Comparison of ENCODE assay signal across 8 cellular contexts in the genomic region with DNA sequence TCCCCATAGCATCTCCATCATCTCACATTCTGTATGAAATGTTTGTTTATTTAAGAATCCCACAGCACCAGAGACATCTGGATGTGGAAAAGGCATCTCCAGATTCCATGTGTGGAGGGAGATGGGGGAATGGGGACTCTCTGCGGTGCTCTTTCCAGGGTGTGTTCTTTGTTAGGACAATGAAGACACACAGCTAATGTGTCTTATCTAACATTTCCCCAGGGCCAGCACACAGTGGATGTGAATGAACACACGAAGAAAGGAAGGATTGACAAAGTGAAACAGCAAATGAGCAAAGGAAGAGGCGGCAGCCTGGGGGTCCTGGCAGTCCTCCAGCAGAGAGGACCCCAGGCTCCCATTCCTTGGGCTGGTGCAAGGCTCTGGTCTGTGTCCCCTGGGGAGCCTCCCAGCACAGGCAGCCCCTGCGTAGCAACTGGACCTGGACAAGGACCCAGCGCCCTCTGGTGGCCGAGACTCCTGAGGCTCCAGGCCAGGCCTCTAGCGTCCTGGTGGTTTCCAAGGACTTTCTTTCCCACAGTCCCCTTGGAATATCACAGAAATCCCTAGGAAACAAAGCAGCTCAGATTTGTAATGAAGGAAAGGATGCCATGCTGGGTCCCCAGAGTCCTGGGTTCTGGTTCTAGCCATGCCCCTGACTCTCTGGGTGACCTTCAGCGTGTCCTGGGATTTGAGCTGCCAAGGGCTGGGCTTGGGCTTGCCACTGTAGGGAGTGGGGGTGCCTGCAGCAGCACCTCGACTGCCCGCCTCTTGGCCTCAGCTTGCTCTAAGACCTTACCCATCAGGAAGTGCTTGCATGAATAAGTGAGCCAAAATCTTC. TPM values are rescaled to one million over a fixed set of nuclear protein-coding genes. Genes with fewer than 3 reads are reported as not detected.
DNase-seq lines count a peak whose midpoint lies in the region; ATAC-seq and TF ChIP-seq lines count a peak whose summit lies in the region.

No MANE protein-coding gene starts in this region.

- no peaks in the 10 kb centered on the region for H3K9me3 Mint-ChIP-seq in CD4-positive, CD25-positive, alpha-beta regulatory T cell

- TF ChIP-seq CTCF in HFF-Myc (IDR thresholded peaks at IDR 0.05; ENCODE audit: low read depth, low read length, missing control alignments) = peak; percentile 99

- H3K27me3 Mint-ChIP-seq in CD4-positive, CD25-positive, alpha-beta regulatory T cell = peaks cover 9% of the 10 kb centered on the region

- H3K4me3 Mint-ChIP-seq in CD4-positive, CD25-positive, alpha-beta regulatory T cell = peak overlapping the region in 2 of 4 donors; percentile 3 to 73

- no peak overlapping the region for H3K27ac ChIP-seq in CD4-positive, CD25-positive, alpha-beta regulatory T cell (ENCODE audit: insufficient read depth, low read length, poor library complexity, severe bottlenecking)

- no peaks in the 10 kb centered on the region for H3K9me3 ChIP-seq in CD4-positive, CD25-positive, alpha-beta regulatory T cell (ENCODE audit: control insufficient read depth in 2 of 2, low read length in 2 of 2)

- peak; percentile 72 to 74 (median 74) for DNase-seq in CD4-positive, CD25-positive, alpha-beta regulatory T cell
- DNase-seq in HFF-Myc (ENCODE audit: extremely low read depth, low read depth) (peak; percentile 67), NCI-H526 treated with DMSO at 0.1 percent for 48 hours (lab: John Stamatoyannopoulos, UW) (peak; percentile 46), dedifferentiated amniotic fluid mesenchymal stem cell (ENCODE audit: extremely low spot score) (peak; percentile 88), lung microvascular endothelial cell (ENCODE audit: low read depth in 2 of 2) (peak; percentile 87 to 89)
- DNase-seq in activated CD4-positive, alpha-beta T cell treated with anti-CD3 and anti-CD28 coated beads, Interleukin-2, amount 50 U/mL, for 48 hours = peak; percentile 92 to 93
- peak; percentile 72 for DNase-seq in stimulated activated CD8-positive, alpha-beta memory T cell treated with anti-CD3 and anti-CD28 coated beads, Interleukin-12 subunit alpha, Interleukin-12 subunit beta, amount 100 ng/mL, for 24 hours (ENCODE audit: extremely low read depth)

- peaks cover 0 to 23% (median 10%) of the 10 kb centered on the region in 4 donors for H3K4me1 Mint-ChIP-seq in CD4-positive, CD25-positive, alpha-beta regulatory T cell

- no peak overlapping the region for H3K27ac Mint-ChIP-seq in CD4-positive, CD25-positive, alpha-beta regulatory T cell

- H3K36me3 Mint-ChIP-seq in CD4-positive, CD25-positive, alpha-beta regulatory T cell = no peaks in the 10 kb centered on the region

- H3K4me1 ChIP-seq in CD4-positive, CD25-positive, alpha-beta regulatory T cell (ENCODE audit: control insufficient read depth, insufficient read depth, low read length, poor library complexity, severe bottlenecking) = peaks cover 26% of the 10 kb centered on the region

- H3K4me3 ChIP-seq in CD4-positive, CD25-positive, alpha-beta regulatory T cell (ENCODE audit: low read depth, low read length) = no peak overlapping the region
- no peak overlapping the region for H3K4me3 ChIP-seq in HFF-Myc (replicated peaks; ENCODE audit: low read depth, low read length)

- ATAC-seq in CD4-positive, CD25-positive, alpha-beta regulatory T cell (ENCODE audit: low read depth in 2 of 2) = peak in 1 of 2 donors; percentile 25
- no peak for ATAC-seq in GM18907 (IDR thresholded peaks at IDR 0.05; ENCODE audit: unreplicated experiment)

- no peaks in the 10 kb centered on the region for H3K36me3 ChIP-seq in CD4-positive, CD25-positive, alpha-beta regulatory T cell (ENCODE audit: control insufficient read depth, insufficient read depth, low read length)

- peaks cover 3% of the 10 kb centered on the region for H3K27me3 ChIP-seq in CD4-positive, CD25-positive, alpha-beta regulatory T cell (ENCODE audit: control insufficient read depth, insufficient read depth, low read length)

RNA-seq across cellular contexts. Expression of gene PDLIM7, which starts 3.5 kb away (rescaled TPM):
- 7.8 TPM for total RNA-seq in CD4-positive, CD25-positive, alpha-beta regulatory T cell
- polyA plus RNA-seq in CD4-positive, CD25-positive, alpha-beta regulatory T cell = 1 to 10 TPM; 1.6 to 2.7 (median 2.5) TPM
- 24.4 and 30.1 TPM in 2 replicates for total RNA-seq in lung microvascular endothelial cell

RNA-seq across cellular contexts. Expression of gene DOK3, which starts 8.7 kb away (rescaled TPM):
- 1.5 TPM for total RNA-seq in CD4-positive, CD25-positive, alpha-beta regulatory T cell
- polyA plus RNA-seq in CD4-positive, CD25-positive, alpha-beta regulatory T cell = under 1 TPM in 2 of 4 donors, not detected in 2; 0.13 to 0.17 TPM
- total RNA-seq in lung microvascular endothelial cell = 0.79 and 2.0 TPM in 2 replicates

RNA-seq across cellular contexts. Expression of gene DDX41, which starts 15.9 kb away (rescaled TPM):
- total RNA-seq in CD4-positive, CD25-positive, alpha-beta regulatory T cell = 73.2 TPM
- polyA plus RNA-seq in CD4-positive, CD25-positive, alpha-beta regulatory T cell = 10 to 100 TPM; 41.8 to 48.9 (median 46.0) TPM
- 62.1 and 64.5 TPM in 2 replicates for total RNA-seq in lung microvascular endothelial cell

RNA-seq across cellular contexts. Expression of gene DBN1, which starts 27.5 kb away (rescaled TPM):
- 2.3 TPM for total RNA-seq in CD4-positive, CD25-positive, alpha-beta regulatory T cell
- under 1 TPM in 1 of 4 donors, not detected in 3; 0.13 TPM for polyA plus RNA-seq in CD4-positive, CD25-positive, alpha-beta regulatory T cell
- total RNA-seq in lung microvascular endothelial cell = 88.9 and 112 TPM in 2 replicates

RNA-seq across cellular contexts. Expression of gene FAM193B, which starts 53.5 kb away (rescaled TPM):
- 179 TPM for total RNA-seq in CD4-positive, CD25-positive, alpha-beta regulatory T cell
- polyA plus RNA-seq in CD4-positive, CD25-positive, alpha-beta regulatory T cell = 1 to 10 TPM; 2.8 to 4.1 (median 3.5) TPM
- 7.8 and 16.3 TPM in 2 replicates for total RNA-seq in lung microvascular endothelial cell
